In genomic region chr4:3314706-3315260, GRCh38 we compare ENCODE assay signal across 16 cellular contexts. TPM values are rescaled to one million over a fixed set of nuclear protein-coding genes. Genes with fewer than 3 reads are reported as not detected.
DNase-seq lines count a peak whose midpoint lies in the region; ATAC-seq and TF ChIP-seq lines count a peak whose summit lies in the region.
"Had no signal": no experiment of that assay in that cellular context is flagged by ENCODE, and none has a peak within 500 bp of the region (broad histone marks: within the 10 kb centered on the region; RNA-seq: fewer than 3 reads in every experiment).

No MANE protein-coding gene starts in this region.

- H3K9ac ChIP-seq in colonic mucosa (ENCODE audit: low read depth in 2 of 2, low read length in 2 of 2) = no peak overlapping the region

- peaks cover 20% of the 10 kb centered on the region for H3K79me2 ChIP-seq in osteoblast (ENCODE audit: insufficient read depth, low read length)

- intact Hi-C loops in left cardiac atrium (cut with DNase I) (no loop called here), colonic mucosa (cut with DNase I) (no loop called here)

- DNase-seq in right atrium auricular region (ENCODE audit: low spot score) (peak; percentile 51), left cardiac atrium (no peak), colonic mucosa (peak; percentile 10), osteoblast (ENCODE audit: insufficient read length, low spot score, missing footprints) (peak; percentile 19), ureter (ENCODE audit: low spot score) (peak; percentile 34), NCI-H2196 (lab: John Stamatoyannopoulos, UW; ENCODE audit: unreplicated experiment) (no peak)
- DNase-seq: CD8-positive, alpha-beta memory T cell; GF-D8; HCEC 1CT; MV-4-11; NCI-H1436; NCI-H2081 treated with DMSO at 0.1 percent for 48 hours; NCI-H2227 treated with DMSO at 0.1 percent for 48 hours; NCI-H526 treated with DMSO at 0.1 percent for 48 hours; RPMI8226 had no signal

- H3K27me3 ChIP-seq in right atrium auricular region = no peaks in the 10 kb centered on the region
- H3K27me3 ChIP-seq in colonic mucosa = no peaks in the 10 kb centered on the region
- H3K27me3 ChIP-seq in osteoblast (ENCODE audit: insufficient read depth, low read length) = no peaks in the 10 kb centered on the region

- H3K9me3 ChIP-seq in right atrium auricular region (no peaks in the 10 kb centered on the region), colonic mucosa (no peaks in the 10 kb centered on the region), osteoblast (ENCODE audit: low read depth, low read length) (no peaks in the 10 kb centered on the region)

- no peak overlapping the region for H3K4me2 ChIP-seq in osteoblast (ENCODE audit: insufficient read depth, low read length)

- no peak overlapping the region for H2AFZ ChIP-seq in osteoblast (ENCODE audit: low read length)

- no peaks in the 10 kb centered on the region for H3K4me1 ChIP-seq in right atrium auricular region
- H3K4me1 ChIP-seq in colonic mucosa = no peaks in the 10 kb centered on the region
- H3K4me1 ChIP-seq in osteoblast (ENCODE audit: insufficient read depth, low read length) = no peaks in the 10 kb centered on the region

- H3K4me3 ChIP-seq in right atrium auricular region (no peak overlapping the region), colonic mucosa (no peak overlapping the region), osteoblast (ENCODE audit: insufficient read depth, low read length) (no peak overlapping the region)

- H3K27ac ChIP-seq in right atrium auricular region (no peak overlapping the region), colonic mucosa (no peak overlapping the region), osteoblast (ENCODE audit: low read depth, low read length) (no peak overlapping the region)

- ATAC-seq in left cardiac atrium = no peak
- no peak for ATAC-seq in HG03439 (IDR thresholded peaks at IDR 0.05; ENCODE audit: unreplicated experiment)

- H4K20me1 ChIP-seq in osteoblast (ENCODE audit: insufficient read depth, low read length) = peaks cover 19% of the 10 kb centered on the region

- TF ChIP-seq CTCF in right atrium auricular region (IDR thresholded peaks at IDR 0.05) = no peak
- TF ChIP-seq CTCF in colonic mucosa (IDR thresholded peaks at IDR 0.05) = no peak
- TF ChIP-seq CTCF in osteoblast (IDR thresholded peaks at IDR 0.05; ENCODE audit: extremely low read depth, low read depth, low read length) = no peak

- H3K36me3 ChIP-seq in right atrium auricular region (peaks cover 20% of the 10 kb centered on the region), colonic mucosa (no peaks in the 10 kb centered on the region), osteoblast (ENCODE audit: insufficient read depth, low read length) (peaks cover 6% of the 10 kb centered on the region)

RNA-seq across cellular contexts. Expression of gene RGS12, which starts 22.0 kb away (rescaled TPM):
- total RNA-seq in right atrium auricular region (1 to 10 TPM; 7.0 to 9.9 TPM), left cardiac atrium (10 to 100 TPM; 13.3 to 16.6 TPM), colonic mucosa (10 to 100 TPM; 18.0 to 25.7 TPM), osteoblast (19.2 and 61.2 TPM in 2 replicates), ureter (50.8 TPM)

Comparison
In these comparisons a context has a peak if more than half of its experiments do, and no peak if none do; other contexts are left out.
1. DNase-seq: peak in right atrium auricular region (single experiment), colonic mucosa (single experiment), osteoblast (single experiment) and ureter (single experiment); none in left cardiac atrium (single experiment) and NCI-H2196 (single experiment).